In genomic region chr11:94449437-94449836, GRCh38 we compare ENCODE assay signal across 11 cellular contexts. TPM values are rescaled to one million over a fixed set of nuclear protein-coding genes. Genes with fewer than 3 reads are reported as not detected.
DNase-seq lines count a peak whose midpoint lies in the region; ATAC-seq and TF ChIP-seq lines count a peak whose summit lies in the region.
"Had no signal": no experiment of that assay in that cellular context is flagged by ENCODE, and none has a peak within 500 bp of the region (broad histone marks: within the 10 kb centered on the region; RNA-seq: fewer than 3 reads in every experiment).

No MANE protein-coding gene starts in this region.

- no peak overlapping the region for H3K4me3 Mint-ChIP-seq in HFFc6

- H3K27me3 Mint-ChIP-seq in HFFc6 (ENCODE audit: insufficient read depth) = no peaks in the 10 kb centered on the region

- ATAC-seq in GM18520 (IDR thresholded peaks at IDR 0.05; ENCODE audit: unreplicated experiment) = no peak

- no peaks in the 10 kb centered on the region for H3K9me3 Mint-ChIP-seq in HFFc6

- DNase-seq in AG08395 (ENCODE audit: low spot score) = peak; percentile 3
- DNase-seq in HFFc6 = peak; percentile 85
- DNase-seq in SW 1271 (lab: John Stamatoyannopoulos, UW) = peak; percentile 54 to 57
- peak; percentile 27 for DNase-seq in glomerular endothelial cell (ENCODE audit: extremely low read depth, low read depth, low spot score)
- DNase-seq in nucleus accumbens (lab: John Stamatoyannopoulos, UW) = no peak
- DNase-seq in UCSD-AML1 (lab: John Stamatoyannopoulos, UW; ENCODE audit: unreplicated experiment) = no peak
- no peak for DNase-seq in NCI-H128 (lab: John Stamatoyannopoulos, UW; ENCODE audit: unreplicated experiment)
- DNase-seq: anterior cingulate cortex; NCI-H1694 treated with DMSO at 0.1 percent for 48 hours; stimulated activated naive CD4-positive, alpha-beta T cell had no signal

- TF ChIP-seq CTCF in HFFc6 (IDR thresholded peaks at IDR 0.05) = no peak

- H3K4me1 Mint-ChIP-seq in HFFc6 (ENCODE audit: low read depth) = peaks cover 24% of the 10 kb centered on the region

- peak overlapping the region; percentile 59 for H3K27ac Mint-ChIP-seq in HFFc6

- H3K36me3 Mint-ChIP-seq in HFFc6 (ENCODE audit: low read depth) = peaks cover 11% of the 10 kb centered on the region

RNA-seq across cellular contexts. Expression of gene MRE11, which starts 44.2 kb away (rescaled TPM):
- 10 to 100 TPM; 12.2 to 17.2 (median 15.7) TPM for total RNA-seq in HFFc6 (2021; fragmentation: NEBNext Ultra II Directional; extraction: Animal tissue kit (Norgen Biotek cat#: 25700))
- 9.5 and 10.8 TPM in 2 replicates for total RNA-seq in glomerular endothelial cell

RNA-seq across cellular contexts. Expression of gene ANKRD49, which starts 44.3 kb away (rescaled TPM):
- total RNA-seq in HFFc6 (2021; fragmentation: NEBNext Ultra II Directional; extraction: Animal tissue kit (Norgen Biotek cat#: 25700)) = 1 to 10 TPM; 7.2 to 8.7 (median 7.9) TPM
- 4.3 and 6.0 TPM in 2 replicates for total RNA-seq in glomerular endothelial cell

RNA-seq across cellular contexts. Expression of gene GPR83, which starts 48.2 kb away (rescaled TPM):
- total RNA-seq in HFFc6 (2021; fragmentation: NEBNext Ultra II Directional; extraction: Animal tissue kit (Norgen Biotek cat#: 25700)) = not detected
- not detected in 2 replicates for total RNA-seq in glomerular endothelial cell

Comparison
In these comparisons a context has a peak if more than half of its experiments do, and no peak if none do; other contexts are left out.
1. DNase-seq: peak in AG08395 (single experiment), HFFc6 (single experiment), SW 1271 (2 of 2) and glomerular endothelial cell (single experiment); none in nucleus accumbens (0 of 56), UCSD-AML1 (single experiment) and NCI-H128 (single experiment).